Comparison of ENCODE assay signal across 1 cellular context in the genomic region with DNA sequence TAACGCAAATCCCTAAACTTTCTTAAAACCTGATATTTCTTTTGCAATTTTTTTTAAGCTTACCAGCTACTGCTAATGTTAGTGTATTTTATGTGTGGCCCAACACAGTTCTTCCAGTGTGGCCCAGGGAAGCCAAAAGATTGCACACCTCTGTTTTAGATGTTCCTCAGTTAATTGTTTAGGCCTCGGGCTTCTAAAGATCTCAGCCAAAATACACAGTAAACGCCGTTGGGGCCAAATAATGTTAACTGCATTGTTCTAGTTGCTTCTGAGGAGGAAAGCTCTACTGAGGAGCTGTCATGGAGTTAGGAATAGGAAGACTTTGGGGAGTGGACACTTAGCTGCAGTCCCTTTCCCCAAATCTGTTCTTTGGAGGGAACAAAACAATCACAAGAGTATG.
TF ChIP-seq lines count a peak whose summit lies in the region.

No MANE protein-coding gene starts in this region.

TF ChIP-seq in H1, 55 proteins besides CTCF, POLR2A, EP300 and RAD21:
- TF ChIP-seq TAF1 (IDR thresholded peaks at IDR 0.05; ENCODE audit: low read depth, low read length) (no peak), SIRT6 (IDR thresholded peaks at IDR 0.05; ENCODE audit: low read length) (no peak), CHD1 (IDR thresholded peaks at IDR 0.05; ENCODE audit: low read depth, low read length) (no peak), RXRA (IDR thresholded peaks at IDR 0.05; ENCODE audit: insufficient read depth, low read depth, low read length) (no peak)
